In genomic region chr18:8116346-8117007, GRCh38 we compare ENCODE assay signal across 17 cellular contexts.
DNase-seq lines count a peak whose midpoint lies in the region; ATAC-seq, FAIRE-seq and TF ChIP-seq lines count a peak whose summit lies in the region.
"Had no signal": no experiment of that assay in that cellular context is flagged by ENCODE, and none has a peak within 500 bp of the region (broad histone marks: within the 10 kb centered on the region; RNA-seq: fewer than 3 reads in every experiment).

No MANE protein-coding gene starts in this region.

- no peak overlapping the region for H3K4me2 ChIP-seq in HepG2 (ENCODE audit: low read depth, low read length)
- H3K4me2 ChIP-seq: BLaER1 had no signal

- H3K27me3 ChIP-seq in MG63 (no peaks in the 10 kb centered on the region), HepG2 (ENCODE audit: control insufficient read depth in 1 of 2, insufficient read depth in 2 of 2, low read length in 2 of 2) (no peaks in the 10 kb centered on the region)
- H3K27me3 ChIP-seq: BLaER1, esophagus muscularis mucosa had no signal

- CTCF ChIA-PET in HepG2 (lab: Yijun Ruan, JAX; ENCODE audit: low intra/inter-chr PET ratio, low total read pairs): no interaction called here

- BruUV-seq in HepG2 (replicated peaks; lab: Mats Ljungman, UMichigan): no TSS peak

- in situ Hi-C loops in HepG2 (cut with HindIII; ENCODE audit: extremely low pct_ligation_motif_present, low pct_unique_long_range_greater_than_20kb): no loop called here

- no peak for FAIRE-seq in HepG2 (lab: Jason Lieb, UNC)

- H3K4me3 ChIP-seq in MG63 (no peak overlapping the region), choroid plexus epithelial cell (ENCODE audit: low read depth, low read length) (no peak overlapping the region), HepG2 (replicated peaks in 1 of 3; ENCODE audit: insufficient read depth in 1 of 3, low read depth in 2 of 3, low read length in 3 of 3) (no peak overlapping the region)
- H3K4me3 ChIP-seq: BLaER1, esophagus muscularis mucosa, psoas muscle had no signal

- intact Hi-C loops in HepG2 (cut with micrococcal nuclease; ENCODE audit: unreplicated experiment): no loop called here

- H3K36me3 ChIP-seq in MG63: no peaks in the 10 kb centered on the region
- H3K36me3 ChIP-seq in HepG2 (replicated peaks in 1 of 2; ENCODE audit: control insufficient read depth in 1 of 2, insufficient read depth in 2 of 2, low read length in 2 of 2): 0 out of 5 replicates have a peak, but pooled peaks cover 0 to 3% of the 10 kb centered on the region in 2 experiments
- H3K36me3 ChIP-seq: BLaER1 had no signal

- H3K9me3 ChIP-seq in MG63: no peaks in the 10 kb centered on the region
- no peaks in the 10 kb centered on the region for H3K9me3 ChIP-seq in HepG2 (ENCODE audit: low read length)
- H3K9me3 ChIP-seq: BLaER1, esophagus muscularis mucosa, psoas muscle had no signal

- no peaks in the 10 kb centered on the region for H3K79me2 ChIP-seq in HepG2 (ENCODE audit: insufficient read depth, low read length)

- 60% methylated on average over 2 of the region's 2 CpGs for WGBS in HepG2 (ENCODE audit: low lambda C conversion rate)

- TF ChIP-seq POLR2A in HepG2 (IDR thresholded peaks at IDR 0.05; ENCODE audit: insufficient read depth in 1 of 2, low read depth in 2 of 2, low read length in 2 of 2): no peak

- peak; percentile 63; the same call in 2 of the 3 replicates for ATAC-seq in HepG2
- ATAC-seq in GM19452 (IDR thresholded peaks at IDR 0.05; ENCODE audit: unreplicated experiment): no peak
- ATAC-seq in HG03439 (IDR thresholded peaks at IDR 0.05; ENCODE audit: unreplicated experiment): no peak
- no peak for ATAC-seq in HG02678 (IDR thresholded peaks at IDR 0.05; ENCODE audit: unreplicated experiment)
- ATAC-seq: activated T-helper 17 cell treated with anti-CD3 and anti-CD28 coated beads, Interleukin-2, amount 50 U/mL, for 72 hours; stimulated activated memory B cell treated with anti-CD40 and anti-IgM and Interleukin-4, amounts not matched to agents 10 μg/mL and 1 μg/mL and 100 μg/mL, for 72 hours had no signal

- no peak for TF ChIP-seq RAD21 in HepG2 (CRISPR knock-in tag; IDR thresholded peaks at IDR 0.05)

- peak in 1 of 2 experiments; percentile 35; a peak in 1 of 4 replicates for TF ChIP-seq EP300 in HepG2 (IDR thresholded peaks at IDR 0.05; ENCODE audit: low read depth in 2 of 2, low read length in 2 of 2)
- TF ChIP-seq EP300 in HepG2 (CRISPR knock-in tag; IDR thresholded peaks at IDR 0.05; ENCODE audit: borderline replicate concordance): no peak

- H4K20me1 ChIP-seq in HepG2 (ENCODE audit: insufficient read depth, low read length): no peaks in the 10 kb centered on the region
- H4K20me1 ChIP-seq: BLaER1 had no signal

- POLR2A ChIA-PET in HepG2 (lab: Yijun Ruan, JAX): interaction anchor here (1.2 kb wide), 1 partner anchor 107 kb away, joined by 3 read pairs; no protein-coding TSS in a partner anchor

- H2AFZ ChIP-seq in HepG2 (ENCODE audit: low read length): no peak overlapping the region

- no peak overlapping the region for H3K27ac ChIP-seq in HepG2 (ENCODE audit: extremely low read length, insufficient read depth, low read length)
- H3K27ac ChIP-seq: BLaER1, esophagus muscularis mucosa, psoas muscle had no signal

- H3K9ac ChIP-seq in HepG2 (ENCODE audit: insufficient read depth, low read depth, low read length): no peak overlapping the region
- H3K9ac ChIP-seq: BLaER1 had no signal

- peaks cover 8% of the 10 kb centered on the region for H3K4me1 ChIP-seq in HepG2 (ENCODE audit: insufficient read depth, low read length)
- H3K4me1 ChIP-seq: esophagus muscularis mucosa, psoas muscle had no signal

- TF ChIP-seq CTCF in choroid plexus epithelial cell (conservative IDR thresholded peaks at IDR 0.05; ENCODE audit: low read depth, low read length) (no peak), HepG2 (CRISPR knock-in tag; IDR thresholded peaks at IDR 0.05) (no peak)

- DNase-seq in AG20443 (ENCODE audit: low spot score): peak; percentile 75
- DNase-seq in MG63: peak; percentile 48
- peak; percentile 58 for DNase-seq in choroid plexus epithelial cell (ENCODE audit: low read depth)
- peak; percentile 25 for DNase-seq in HepG2 (ENCODE audit: low spot score)
- DNase-seq in globus pallidus (ENCODE audit: low spot score): no peak
- DNase-seq: activated CD4-positive, alpha-beta T cell treated with anti-CD3 and anti-CD28 coated beads, Interleukin-2, amount 10 ng/mL, durations not matched to agents 24 days and 14 days; Karpas-422; NCI-H2029; stimulated activated CD4-positive, alpha-beta T cell treated with anti-CD3 and anti-CD28 coated beads, Interleukin-2, amount 100 ng/mL, for 48 hours had no signal

TF ChIP-seq in HepG2, 621 proteins besides CTCF, POLR2A, EP300 and RAD21:
- TF ChIP-seq NR2F1 (CRISPR knock-in tag; IDR thresholded peaks at IDR 0.05) (peak in 1 of 2 experiments; percentile 42; a peak in 1 of 4 replicates), CENPBD1 (CRISPR knock-in tag; IDR thresholded peaks at IDR 0.05; ENCODE audit: borderline replicate concordance, low read depth) (no peak), ZNF839 (CRISPR knock-in tag; IDR thresholded peaks at IDR 0.05; ENCODE audit: borderline replicate concordance) (no peak), FOSL2 (CRISPR knock-in tag; IDR thresholded peaks at IDR 0.05) (peak; percentile 86), CEBPB (IDR thresholded peaks at IDR 0.05; ENCODE audit: borderline replicate concordance, low read depth, low read length) (peak; percentile 84), NFE2L2 (IDR thresholded peaks at IDR 0.05; ENCODE audit: low read length) (peak; percentile 56; the same call in 1 of the 2 replicates), FOXP1 (IDR thresholded peaks at IDR 0.05) (no peak), FOXP1 (CRISPR knock-in tag; IDR thresholded peaks at IDR 0.05) (0 out of 2 replicates have a peak, but pooled peaks have one; percentile 20)
